ENCODE assay signal across 9 cellular contexts in genomic region chr3:46930945-46931403, GRCh38. TPM values are rescaled to one million over a fixed set of nuclear protein-coding genes. Genes with fewer than 3 reads are reported as not detected.
DNase-seq lines count a peak whose midpoint lies in the region; ATAC-seq and TF ChIP-seq lines count a peak whose summit lies in the region.
"Had no signal": no experiment of that assay in that cellular context is flagged by ENCODE, and none has a peak within 500 bp of the region (broad histone marks: within the 10 kb centered on the region; RNA-seq: fewer than 3 reads in every experiment).

No MANE protein-coding gene starts in this region.

- no peak overlapping the region for H3K4ac ChIP-seq in H9 (ENCODE audit: low read depth, low read length)

- H3K9ac ChIP-seq in H9 (ENCODE audit: extremely low read depth, insufficient read length, low read length) (no peak overlapping the region), smooth muscle cell (ENCODE audit: low read depth) (no peak overlapping the region)

- H2BK20ac ChIP-seq in H9 (ENCODE audit: low read depth, low read length, poor library complexity, severe bottlenecking), result no peak overlapping the region

- DNase-seq in H9 (no peak), kidney tubule cell (ENCODE audit: low spot score) (peak; percentile 63), smooth muscle cell (lab: John Stamatoyannopoulos, UW; ENCODE audit: unreplicated experiment) (no peak), SW480 (ENCODE audit: low spot score) (no peak)
- no peak for DNase-seq in activated CD8-positive, alpha-beta T cell treated with anti-CD3 and anti-CD28 coated beads for 36 hours

- no peak overlapping the region for H2BK120ac ChIP-seq in H9 (ENCODE audit: low read depth, low read length, poor library complexity, severe bottlenecking)

- no peak overlapping the region for H3T11ph ChIP-seq in H9 (ENCODE audit: low read length)

- no peak overlapping the region for H4K91ac ChIP-seq in H9 (ENCODE audit: insufficient read length, low read depth, low read length)

- H3K36me3 ChIP-seq in smooth muscle cell (ENCODE audit: low read depth), result no peaks in the 10 kb centered on the region

- H3K27me3 Mint-ChIP-seq in H9 (ENCODE audit: low read depth), result no peaks in the 10 kb centered on the region
- H3K27me3 Mint-ChIP-seq in activated CD8-positive, alpha-beta T cell treated with anti-CD3 and anti-CD28 coated beads for 36 hours, result no peaks in the 10 kb centered on the region

- H3K79me2 ChIP-seq in H9 (ENCODE audit: insufficient read depth, low read length), result peaks cover 6% of the 10 kb centered on the region; the same call in 1 of the 2 replicates
- peaks cover 43% of the 10 kb centered on the region for H3K79me2 ChIP-seq in smooth muscle cell (ENCODE audit: low read depth)

- H2AFZ ChIP-seq in H9 (ENCODE audit: low read length) (no peak overlapping the region), smooth muscle cell (ENCODE audit: low read depth) (no peak overlapping the region)

- no peak overlapping the region for H2BK5ac ChIP-seq in H9 (ENCODE audit: insufficient read length, low read length)

- H3K18ac ChIP-seq in H9 (ENCODE audit: insufficient read length, low read depth, low read length), result no peak overlapping the region

- H3K4me3 Mint-ChIP-seq in H9, result no peak overlapping the region
- H3K4me3 Mint-ChIP-seq in activated CD8-positive, alpha-beta T cell treated with anti-CD3 and anti-CD28 coated beads for 36 hours, result no peak overlapping the region

- ATAC-seq in activated CD8-positive, alpha-beta T cell treated with anti-CD3 and anti-CD28 coated beads for 36 hours, result no peak
- ATAC-seq in HG03378 (IDR thresholded peaks at IDR 0.05; ENCODE audit: unreplicated experiment) (no peak), GM21737 (IDR thresholded peaks at IDR 0.05; ENCODE audit: unreplicated experiment) (no peak), GM21515 (IDR thresholded peaks at IDR 0.05; ENCODE audit: unreplicated experiment) (no peak)

- H3K9me3 Mint-ChIP-seq in H9, result no peaks in the 10 kb centered on the region
- peaks cover 5% of the 10 kb centered on the region for H3K9me3 Mint-ChIP-seq in activated CD8-positive, alpha-beta T cell treated with anti-CD3 and anti-CD28 coated beads for 36 hours

- POLR2A ChIA-PET in activated CD8-positive, alpha-beta T cell treated with anti-CD3 and anti-CD28 coated beads for 36 hours (lab: Charles Lee), result interaction anchor here (1.0 to 2.4 kb wide), 8 partner anchors 10 to 78 kb away, joined by 3 to 8 read pairs (median 4); no protein-coding TSS in a partner anchor

- no peak overlapping the region for H3K4me3 ChIP-seq in smooth muscle cell
- H3K4me3 ChIP-seq: K562 had no signal

- peaks cover 4% of the 10 kb centered on the region for H3F3A ChIP-seq in smooth muscle cell (ENCODE audit: low read depth)

- no peaks in the 10 kb centered on the region for H3K23me2 ChIP-seq in H9 (ENCODE audit: insufficient read length, low read depth, low read length, poor library complexity, severe bottlenecking)

- H3K36me3 Mint-ChIP-seq in H9 (ENCODE audit: insufficient read depth in 1 of 3, low read depth in 3 of 3), result peaks cover 1 to 24% (median 16%) of the 10 kb centered on the region in 3 experiments; a peak in 6 of 7 replicates
- H3K36me3 Mint-ChIP-seq in activated CD8-positive, alpha-beta T cell treated with anti-CD3 and anti-CD28 coated beads for 36 hours (ENCODE audit: low read depth), result peaks cover 38% of the 10 kb centered on the region

- H4K5ac ChIP-seq in H9 (ENCODE audit: insufficient read length, low read depth, low read length), result no peak overlapping the region

- TF ChIP-seq CTCF in H9 (conservative IDR thresholded peaks at IDR 0.05), result no peak
- TF ChIP-seq CTCF in activated CD8-positive, alpha-beta T cell treated with anti-CD3 and anti-CD28 coated beads for 36 hours (IDR thresholded peaks at IDR 0.05), result no peak
- TF ChIP-seq CTCF in smooth muscle cell (IDR thresholded peaks at IDR 0.05; ENCODE audit: borderline replicate concordance, insufficient read depth, poor library complexity, severe bottlenecking), result no peak

- H2BK12ac ChIP-seq in H9 (ENCODE audit: insufficient read length, low read depth, low read length), result no peak overlapping the region

- no peak overlapping the region for H2AK5ac ChIP-seq in H9 (ENCODE audit: insufficient read length, low read length)

- no peak overlapping the region for H3K23ac ChIP-seq in H9 (ENCODE audit: insufficient read length, low read depth, low read length)

- H3K27ac Mint-ChIP-seq in H9, result peak overlapping the region in 2 of 3 experiments; percentile 50 to 95; a peak in 5 of 7 replicates
- peak overlapping the region; percentile 80 for H3K27ac Mint-ChIP-seq in activated CD8-positive, alpha-beta T cell treated with anti-CD3 and anti-CD28 coated beads for 36 hours

- H3K56ac ChIP-seq in H9 (ENCODE audit: insufficient read length, low read depth, low read length), result no peak overlapping the region

- H3K79me1 ChIP-seq in H9 (ENCODE audit: insufficient read depth, low read depth, low read length, poor library complexity, severe bottlenecking), result peaks cover 4% of the 10 kb centered on the region

- H4K8ac ChIP-seq in H9 (replicated peaks; ENCODE audit: insufficient read length, low read depth, low read length), result no peak overlapping the region

- H3K4me1 Mint-ChIP-seq in H9, result peaks cover 32 to 33% of the 10 kb centered on the region in 2 experiments
- peaks cover 80% of the 10 kb centered on the region for H3K4me1 Mint-ChIP-seq in activated CD8-positive, alpha-beta T cell treated with anti-CD3 and anti-CD28 coated beads for 36 hours (ENCODE audit: low read depth)

- no CpG with 5 or more reads among the region's 3 CpGs for WGBS in H9 (ENCODE audit: extremely low coverage, insufficient read length, low lambda C conversion rate)
- WGBS in smooth muscle cell (ENCODE audit: low lambda C conversion rate), result 86% methylated on average over 3 of the region's 3 CpGs

- no peak overlapping the region for H2BK15ac ChIP-seq in H9 (ENCODE audit: low read depth, low read length)

- H3K27me3 ChIP-seq in H9 (ENCODE audit: insufficient read depth, low read length), result no peaks in the 10 kb centered on the region
- no peaks in the 10 kb centered on the region for H3K27me3 ChIP-seq in smooth muscle cell (ENCODE audit: low read depth)

- H4K20me1 ChIP-seq in H9 (ENCODE audit: control insufficient read depth, insufficient read depth, insufficient read length), result no peaks in the 10 kb centered on the region
- peaks cover 89% of the 10 kb centered on the region for H4K20me1 ChIP-seq in smooth muscle cell (ENCODE audit: low read depth)

- peaks cover 4% of the 10 kb centered on the region; the same call in 1 of the 2 replicates for H3K4me1 ChIP-seq in H9 (ENCODE audit: insufficient read depth, low read length)
- H3K4me1 ChIP-seq in smooth muscle cell (ENCODE audit: low read depth), result peaks cover 10% of the 10 kb centered on the region

- CTCF ChIA-PET in activated CD8-positive, alpha-beta T cell treated with anti-CD3 and anti-CD28 coated beads for 36 hours (lab: Charles Lee), result interaction anchor here (0.8 to 1.0 kb wide), 2 partner anchors 64 to 68 kb away, joined by 3 to 4 read pairs; no protein-coding TSS in a partner anchor

- no peak overlapping the region; the same call in 1 of the 2 replicates for H3K14ac ChIP-seq in H9 (ENCODE audit: insufficient read depth, low read length)

- intact Hi-C loops in activated CD8-positive, alpha-beta T cell treated with anti-CD3 and anti-CD28 coated beads for 36 hours (cut with micrococcal nuclease), result no loop called here

- H3K27ac ChIP-seq in H9 (ENCODE audit: insufficient read length, low read depth, low read length), result no peak overlapping the region
- H3K27ac ChIP-seq in smooth muscle cell (ENCODE audit: low read depth), result peak overlapping the region; percentile 10

- H3K4me2 ChIP-seq in H9 (ENCODE audit: insufficient read depth, insufficient read length, low read length) (no peak overlapping the region), smooth muscle cell (no peak overlapping the region)

- no peaks in the 10 kb centered on the region for H3K9me3 ChIP-seq in H9 (ENCODE audit: control insufficient read depth, low read depth, low read length)
- H3K9me3 ChIP-seq in smooth muscle cell (replicated peaks; ENCODE audit: low read depth), result no peaks in the 10 kb centered on the region

RNA-seq across cellular contexts. Expression of gene CCDC12, which starts 45.6 kb away (rescaled TPM):
- total RNA-seq in H9 (2021), result 49.1 and 54.0 TPM in 2 replicates
- total RNA-seq in activated CD8-positive, alpha-beta T cell treated with anti-CD3 and anti-CD28 coated beads for 36 hours, result 10 to 100 TPM; 51.2 to 51.6 TPM
- 12.5 and 23.9 TPM in 2 replicates for total RNA-seq in smooth muscle cell
- 52.4 and 69.0 TPM in 2 replicates for polyA plus RNA-seq in smooth muscle cell

RNA-seq across cellular contexts. Expression of gene NBEAL2, which starts 48.5 kb away (rescaled TPM):
- 50.4 and 52.1 TPM in 2 replicates for total RNA-seq in H9 (2021)
- total RNA-seq in activated CD8-positive, alpha-beta T cell treated with anti-CD3 and anti-CD28 coated beads for 36 hours, result 10 to 100 TPM; 58.9 to 63.7 TPM
- 11.0 and 11.9 TPM in 2 replicates for total RNA-seq in smooth muscle cell
- polyA plus RNA-seq in smooth muscle cell, result 4.1 and 26.8 TPM in 2 replicates

RNA-seq across cellular contexts. Expression of gene PTH1R, which starts 53.5 kb away (rescaled TPM):
- 0.99 and 1.0 TPM in 2 replicates for total RNA-seq in H9 (2021)
- not detected for total RNA-seq in activated CD8-positive, alpha-beta T cell treated with anti-CD3 and anti-CD28 coated beads for 36 hours
- 15.4 and 17.7 TPM in 2 replicates for total RNA-seq in smooth muscle cell
- 39.2 and 50.6 TPM in 2 replicates for polyA plus RNA-seq in smooth muscle cell
- total RNA-seq: K562 had no signal
- polyA plus RNA-seq: K562 had no signal
